In the genomic region with DNA sequence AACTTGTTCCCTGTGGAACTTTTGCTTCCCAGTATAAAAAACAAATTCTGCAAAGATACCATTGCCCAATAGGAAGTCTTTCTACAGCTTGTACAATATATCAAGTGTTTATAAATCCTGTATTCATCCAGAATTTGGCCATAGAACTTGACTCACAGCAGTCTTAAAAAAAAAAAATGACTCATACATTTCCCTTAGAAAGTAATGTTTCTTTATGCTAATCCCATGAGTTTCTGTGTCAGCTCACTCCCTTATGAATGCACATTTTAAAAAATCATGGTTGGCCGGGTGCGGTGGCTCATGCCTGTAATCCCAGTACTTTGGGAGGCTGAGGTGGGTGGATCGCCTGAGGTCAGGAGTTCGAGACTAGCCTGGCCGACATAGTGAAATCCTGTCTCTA, we compare ENCODE assay signal across 8 cellular contexts.
A peak's percentile ranks its signal among the peaks of the same experiment; 100 is the strongest.
DNase-seq lines count a peak whose midpoint lies in the region; ATAC-seq and TF ChIP-seq lines count a peak whose summit lies in the region.

No MANE protein-coding gene starts in this region.

- ATAC-seq in GM19395 (IDR thresholded peaks at IDR 0.05; ENCODE audit: unreplicated experiment) (no peak), HG03025 (IDR thresholded peaks at IDR 0.05; ENCODE audit: low FRiP score, unreplicated experiment) (no peak)

- H3K4me1 ChIP-seq in SJSA1 (replicated peaks), result peaks cover 32% of the 10 kb centered on the region

- no peaks in the 10 kb centered on the region for H3K36me3 ChIP-seq in SJSA1

- DNase-seq in GM04503 (ENCODE audit: low read depth), result peak; percentile 93
- DNase-seq in SJSA1 (ENCODE audit: low read depth in 1 of 2, low spot score in 2 of 2), result peak; percentile 60
- DNase-seq in fibroblast of mammary gland (ENCODE audit: low read depth), result peak; percentile 98
- DNase-seq in smooth muscle cell of the brain vasculature (ENCODE audit: low read depth, low spot score), result peak; percentile 60
- DNase-seq in putamen (ENCODE audit: low spot score), result no peak
- DNase-seq in GM19240 (ENCODE audit: insufficient read length, low spot score), result no peak

- H3K27ac ChIP-seq in SJSA1, result peak overlapping the region; percentile 89

- H3K4me3 ChIP-seq in SJSA1, result no peak overlapping the region
- H3K4me3 ChIP-seq in fibroblast of mammary gland (ENCODE audit: control insufficient read depth, low read depth, low read length), result no peak overlapping the region

- H3K9me3 ChIP-seq in SJSA1 (replicated peaks), result no peaks in the 10 kb centered on the region

- no peaks in the 10 kb centered on the region for H3K27me3 ChIP-seq in SJSA1 (replicated peaks)

- no peak for TF ChIP-seq CTCF in fibroblast of mammary gland (conservative IDR thresholded peaks at IDR 0.05; ENCODE audit: control insufficient read depth, insufficient read depth, low read depth, low read length)

Comparison
In these comparisons a context has a peak if more than half of its experiments do, and no peak if none do; other contexts are left out.
1. DNase-seq: peak in GM04503 (single experiment), SJSA1 (2 of 2), fibroblast of mammary gland (single experiment) and smooth muscle cell of the brain vasculature (single experiment); none in putamen (single experiment) and GM19240 (single experiment).